Comparison of ENCODE assay signal across 8 cellular contexts in genomic region chr7:142626420-142627035, GRCh38.
DNase-seq lines count a peak whose midpoint lies in the region; ATAC-seq and TF ChIP-seq lines count a peak whose summit lies in the region.

No MANE protein-coding gene starts in this region.

- ATAC-seq in GM21528 (IDR thresholded peaks at IDR 0.05; ENCODE audit: low FRiP score, unreplicated experiment): peak; percentile 89
- ATAC-seq in GM18520 (IDR thresholded peaks at IDR 0.05; ENCODE audit: unreplicated experiment): no peak

- H3K27me3 Mint-ChIP-seq in mesothelial cell of epicardium (ENCODE audit: low read depth): peaks cover 27% of the 10 kb centered on the region

- no peaks in the 10 kb centered on the region for H3K36me3 Mint-ChIP-seq in mesothelial cell of epicardium

- H3K9me3 ChIP-seq in colonic mucosa: no peaks in the 10 kb centered on the region

- H3K4me3 ChIP-seq in GM06990 (replicated peaks; ENCODE audit: low read depth, low read length) (no peak overlapping the region), LNCaP clone FGC (ENCODE audit: low read depth, low read length) (no peak overlapping the region), colonic mucosa (no peak overlapping the region)

- H3K4me1 ChIP-seq in colonic mucosa: no peaks in the 10 kb centered on the region

- no peak overlapping the region for H3K27ac Mint-ChIP-seq in mesothelial cell of epicardium

- peak; percentile 73 for TF ChIP-seq CTCF in GM06990 (IDR thresholded peaks at IDR 0.05; ENCODE audit: insufficient read depth, low read length, poor library complexity, severe bottlenecking)
- peak; percentile 40 for TF ChIP-seq CTCF in LNCaP clone FGC (IDR thresholded peaks at IDR 0.05; ENCODE audit: control insufficient read depth, extremely low read depth, insufficient read depth)
- peak; percentile 41 for TF ChIP-seq CTCF in colonic mucosa (IDR thresholded peaks at IDR 0.05)
- TF ChIP-seq CTCF in mesothelial cell of epicardium (IDR thresholded peaks at IDR 0.05; ENCODE audit: unreplicated experiment): peak; percentile 44

- H3K9ac ChIP-seq in colonic mucosa (ENCODE audit: low read depth in 2 of 2, low read length in 2 of 2): no peak overlapping the region

- H3K27me3 ChIP-seq in GM06990 (replicated peaks; ENCODE audit: control insufficient read depth, insufficient read depth, low read length) (no peaks in the 10 kb centered on the region; the same call in 1 of the 2 replicates), colonic mucosa (no peaks in the 10 kb centered on the region)

- peak; percentile 9 for DNase-seq in GM06990 (ENCODE audit: extremely low read depth, insufficient read length)
- DNase-seq in LNCaP clone FGC (ENCODE audit: low read depth): no peak
- DNase-seq in activated CD4-positive, CD25-positive, alpha-beta regulatory T cell treated with anti-CD3 and anti-CD28 coated beads, Interleukin-2, amount 50 U/mL, for 72 hours: peak; percentile 71
- peak; percentile 69 for DNase-seq in colonic mucosa
- DNase-seq in mesothelial cell of epicardium (ENCODE audit: low spot score in 2 of 2, unreplicated experiment in 2 of 2): no peak
- DNase-seq in stimulated activated naive CD4-positive, alpha-beta T cell (lab: John Stamatoyannopoulos, UW): peak; percentile 28 to 70 (median 55)

- H3K27ac ChIP-seq in colonic mucosa: no peak overlapping the region

- H3K4me3 Mint-ChIP-seq in mesothelial cell of epicardium: no peak overlapping the region

- H3K4me1 Mint-ChIP-seq in mesothelial cell of epicardium: no peaks in the 10 kb centered on the region

- H3K36me3 ChIP-seq in GM06990 (ENCODE audit: control insufficient read depth, insufficient read depth, low read length) (no peaks in the 10 kb centered on the region), colonic mucosa (no peaks in the 10 kb centered on the region)

- intact Hi-C loops in colonic mucosa (cut with DNase I): no loop called here

- H3K9me3 Mint-ChIP-seq in mesothelial cell of epicardium: no peaks in the 10 kb centered on the region

Comparison
In these comparisons a context has a peak if more than half of its experiments do, and no peak if none do; other contexts are left out.
1. DNase-seq: peak in GM06990 (single experiment), activated CD4-positive, CD25-positive, alpha-beta regulatory T cell treated with anti-CD3 and anti-CD28 coated beads, Interleukin-2, amount 50 U/mL, for 72 hours (single experiment), colonic mucosa (single experiment) and stimulated activated naive CD4-positive, alpha-beta T cell (6 of 6); none in LNCaP clone FGC (single experiment) and mesothelial cell of epicardium (0 of 2).
2. Peak in every context shown above with its lines, with median percentiles within 50 percentile points of each other: CTCF ChIP-seq.